In the genomic region with DNA sequence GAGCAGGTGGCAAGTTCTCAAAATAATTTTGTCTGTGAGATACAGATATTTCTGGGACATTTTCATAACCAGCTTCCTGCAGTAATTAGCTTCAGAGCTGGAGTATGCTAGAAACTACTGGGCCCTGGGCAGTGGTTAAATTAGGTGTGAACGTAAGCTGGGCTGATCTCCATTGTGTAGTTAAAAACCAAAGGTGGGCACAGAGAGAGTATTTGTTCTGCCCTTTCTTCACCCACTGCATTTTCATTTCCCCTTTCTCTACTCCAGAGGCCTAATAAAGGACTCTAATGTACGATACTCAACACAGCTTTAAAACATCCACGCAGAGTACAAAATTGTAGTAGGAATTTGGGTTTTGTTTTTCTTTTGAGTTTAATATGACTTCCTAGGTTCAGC, we compare ENCODE assay signal across 8 cellular contexts.
DNase-seq lines count a peak whose midpoint lies in the region; ATAC-seq and TF ChIP-seq lines count a peak whose summit lies in the region.

No MANE protein-coding gene starts in this region.

- H3K9ac ChIP-seq in H9 (ENCODE audit: extremely low read depth, insufficient read length, low read length) (no peak overlapping the region), OCI-LY1 (ENCODE audit: low read length) (peak overlapping the region; percentile 43)

- no peaks in the 10 kb centered on the region for H3K23me2 ChIP-seq in H9 (ENCODE audit: insufficient read length, low read depth, low read length, poor library complexity, severe bottlenecking)

- no peaks in the 10 kb centered on the region for H3F3A ChIP-seq in OCI-LY1 (ENCODE audit: insufficient read depth, low read length)

- H3K27ac ChIP-seq in H9 (ENCODE audit: insufficient read length, low read depth, low read length) (no peak overlapping the region), OCI-LY1 (ENCODE audit: low read depth, low read length, poor library complexity, severe bottlenecking) (peak overlapping the region; percentile 88), mesodermal cell (ENCODE audit: low read depth, low read length, severe bottlenecking) (peak overlapping the region; percentile 51)

- H3K4me1 Mint-ChIP-seq in H9, result peaks cover 15 to 18% of the 10 kb centered on the region in 2 experiments

- H3K4me1 ChIP-seq in H9 (ENCODE audit: insufficient read depth, low read length) (0 out of 2 replicates have a peak, but pooled peaks cover 3% of the 10 kb centered on the region), OCI-LY1 (ENCODE audit: insufficient read depth, low read length, severe bottlenecking) (peaks cover 32% of the 10 kb centered on the region), mesodermal cell (ENCODE audit: control insufficient read depth, insufficient read depth, low read length, poor library complexity, severe bottlenecking) (peaks cover 5% of the 10 kb centered on the region)

- H3K9me3 Mint-ChIP-seq in H9, result peaks cover 0 to 1% of the 10 kb centered on the region in 2 experiments; a peak in 2 of 5 replicates

- no peak overlapping the region for H3K56ac ChIP-seq in H9 (ENCODE audit: insufficient read length, low read depth, low read length)

- H4K91ac ChIP-seq in H9 (ENCODE audit: insufficient read length, low read depth, low read length), result no peak overlapping the region

- H3K4ac ChIP-seq in H9 (ENCODE audit: low read depth, low read length), result no peak overlapping the region

- H3K14ac ChIP-seq in H9 (ENCODE audit: insufficient read depth, low read length), result no peak overlapping the region

- H3K36me3 ChIP-seq in OCI-LY1 (ENCODE audit: insufficient read depth, low read length), result no peaks in the 10 kb centered on the region
- no peaks in the 10 kb centered on the region for H3K36me3 ChIP-seq in mesodermal cell (ENCODE audit: control insufficient read depth, insufficient read depth, low read length)

- no peak overlapping the region for H3K18ac ChIP-seq in H9 (ENCODE audit: insufficient read length, low read depth, low read length)

- whole genome bisulfite sequencing in H9 (ENCODE audit: extremely low coverage, insufficient read length, low lambda C conversion rate), result no CpG with 5 or more reads among the region's 3 CpGs
- WGBS in mesodermal cell (ENCODE audit: insufficient coverage in 2 of 2), 2 experiments, result 100% methylated on average over 1 of the region's 3 CpGs; no CpG with 5 or more reads in 1 of the 2 experiments

- H4K5ac ChIP-seq in H9 (ENCODE audit: insufficient read length, low read depth, low read length), result no peak overlapping the region

- no peak overlapping the region for H2BK15ac ChIP-seq in H9 (ENCODE audit: low read depth, low read length)

- no peak overlapping the region for H3K23ac ChIP-seq in H9 (ENCODE audit: insufficient read length, low read depth, low read length)

- no peaks in the 10 kb centered on the region for H3K79me1 ChIP-seq in H9 (ENCODE audit: insufficient read depth, low read depth, low read length, poor library complexity, severe bottlenecking)

- no peak overlapping the region for H2BK12ac ChIP-seq in H9 (ENCODE audit: insufficient read length, low read depth, low read length)

- no peaks in the 10 kb centered on the region for H3K27me3 ChIP-seq in H9 (ENCODE audit: insufficient read depth, low read length)
- H3K27me3 ChIP-seq in OCI-LY1 (ENCODE audit: insufficient read depth, low read length), result no peaks in the 10 kb centered on the region

- no peak overlapping the region for H2BK20ac ChIP-seq in H9 (ENCODE audit: low read depth, low read length, poor library complexity, severe bottlenecking)

- H2BK5ac ChIP-seq in H9 (ENCODE audit: insufficient read length, low read length), result no peak overlapping the region

- H3K4me3 ChIP-seq in OCI-LY1 (ENCODE audit: low read depth, low read length, poor library complexity, severe bottlenecking) (peak overlapping the region; percentile 37), mesodermal cell (ENCODE audit: extremely low read depth, insufficient read depth, low read length, poor library complexity, severe bottlenecking) (no peak overlapping the region)

- peak overlapping the region; percentile 40 to 83 (median 72); a peak in 5 of 7 replicates for H3K27ac Mint-ChIP-seq in H9

- no peak for TF ChIP-seq CTCF in H9 (conservative IDR thresholded peaks at IDR 0.05)
- TF ChIP-seq CTCF in OCI-LY1 (IDR thresholded peaks at IDR 0.05; ENCODE audit: low read length), result no peak

- H3K4me2 ChIP-seq in H9 (ENCODE audit: insufficient read depth, insufficient read length, low read length) (no peak overlapping the region), OCI-LY1 (ENCODE audit: low read length) (peak overlapping the region; percentile 69)

- H3K9me2 ChIP-seq in OCI-LY1 (ENCODE audit: low read depth, low read length), result no peaks in the 10 kb centered on the region

- H2AFZ ChIP-seq in H9 (ENCODE audit: low read length), result no peak overlapping the region
- peak overlapping the region; percentile 68 for H2AFZ ChIP-seq in OCI-LY1 (ENCODE audit: low read length)

- no peaks in the 10 kb centered on the region for H3K27me3 Mint-ChIP-seq in H9 (ENCODE audit: low read depth)

- no peak overlapping the region for H3K4me3 Mint-ChIP-seq in H9

- ATAC-seq in GM18498 (IDR thresholded peaks at IDR 0.05; ENCODE audit: unreplicated experiment), result peak; percentile 96

- H3K9me3 ChIP-seq in H9 (ENCODE audit: control insufficient read depth, low read depth, low read length), result no peaks in the 10 kb centered on the region
- H3K9me3 ChIP-seq in OCI-LY1 (ENCODE audit: low read length), result no peaks in the 10 kb centered on the region
- peaks cover under 1% of the 10 kb centered on the region for H3K9me3 ChIP-seq in mesodermal cell (ENCODE audit: control insufficient read depth, low read length)

- H3K79me2 ChIP-seq in H9 (ENCODE audit: insufficient read depth, low read length), result no peaks in the 10 kb centered on the region
- H3K79me2 ChIP-seq in OCI-LY1 (ENCODE audit: insufficient read depth, low read length), result no peaks in the 10 kb centered on the region

- no peak overlapping the region for H2AK5ac ChIP-seq in H9 (ENCODE audit: insufficient read length, low read length)

- no peak overlapping the region for H4K8ac ChIP-seq in H9 (replicated peaks; ENCODE audit: insufficient read length, low read depth, low read length)

- H4K20me1 ChIP-seq in H9 (ENCODE audit: control insufficient read depth, insufficient read depth, insufficient read length) (no peaks in the 10 kb centered on the region), OCI-LY1 (ENCODE audit: insufficient read depth, low read length) (no peaks in the 10 kb centered on the region)

- H3T11ph ChIP-seq in H9 (ENCODE audit: low read length), result no peak overlapping the region

- H3K36me3 Mint-ChIP-seq in H9 (ENCODE audit: insufficient read depth in 1 of 3, low read depth in 3 of 3), result peaks cover 0 to 3% (median 3%) of the 10 kb centered on the region in 3 experiments; a peak in 3 of 7 replicates

- no peak overlapping the region for H2BK120ac ChIP-seq in H9 (ENCODE audit: low read depth, low read length, poor library complexity, severe bottlenecking)

- DNase-seq in H9 (no peak), amniotic stem cell (lab: John Stamatoyannopoulos, UW) (no peak), NCI-H1930 (lab: John Stamatoyannopoulos, UW) (no peak), Kasumi-1 (lab: John Stamatoyannopoulos, UW) (no peak)
- no peak for DNase-seq in effector CD8-positive, alpha-beta T cell (lab: John Stamatoyannopoulos, UW)
